In genomic region chr6:13485923-13486557, GRCh38 we compare ENCODE assay signal across 8 cellular contexts. TPM values are rescaled to one million over a fixed set of nuclear protein-coding genes. Genes with fewer than 3 reads are reported as not detected.
A peak's percentile ranks its signal among the peaks of the same experiment; 100 is the strongest.
DNase-seq lines count a peak whose midpoint lies in the region; ATAC-seq and TF ChIP-seq lines count a peak whose summit lies in the region.

No MANE protein-coding gene starts in this region.

- peaks cover 43% of the 10 kb centered on the region for H3K4me1 Mint-ChIP-seq in activated naive CD8-positive, alpha-beta T cell treated with anti-CD3 and anti-CD28 coated beads for 36 hours

- no peaks in the 10 kb centered on the region for H3K27me3 ChIP-seq in HCT116 (ENCODE audit: insufficient read depth, low read length)

- no peaks in the 10 kb centered on the region for H3K9me3 Mint-ChIP-seq in activated naive CD8-positive, alpha-beta T cell treated with anti-CD3 and anti-CD28 coated beads for 36 hours

- peaks cover 15% of the 10 kb centered on the region for H3K36me3 Mint-ChIP-seq in activated naive CD8-positive, alpha-beta T cell treated with anti-CD3 and anti-CD28 coated beads for 36 hours

- POLR2A ChIA-PET in HCT116 (lab: Charles Lee) = interaction anchor here (0.7 kb wide), 1 partner anchor 89 kb away, joined by 3 read pairs; no protein-coding TSS in a partner anchor
- POLR2A ChIA-PET in OCI-LY7 (lab: Charles Lee) = interaction anchor here (0.6 to 5.1 kb wide), 18 partner anchors 12 to 139 kb away, joined by 3 to 25 read pairs (median 5); no protein-coding TSS in a partner anchor

- intact Hi-C loops in HCT116 (cut with micrococcal nuclease) (loop anchor here (5.0 kb wide), 1 partner anchor 86 kb away; the partner anchor contains the start of gene SIRT5), OCI-LY7 (cut with micrococcal nuclease; ENCODE audit: unreplicated experiment) (loop anchor here (1.0 to 5.0 kb wide), 8 partner anchors 53 to 329 kb away; partner anchors contain the start of genes MCUR1 and NOL7), left cardiac atrium (cut with DNase I) (loop anchor here (2.0 to 10.0 kb wide), 5 partner anchors 49 to 149 kb away; partner anchors contain the start of gene SIRT5 (in 1 of the 2)), posterior cingulate gyrus (cut with DNase I) (loop anchor here (2.0 to 10.0 kb wide), 4 partner anchors 74 to 329 kb away; partner anchors contain the start of genes MCUR1 and RANBP9)

- H3K79me2 ChIP-seq in HCT116 (ENCODE audit: insufficient read depth, low read length) (no peaks in the 10 kb centered on the region; the same call in 1 of the 2 replicates), OCI-LY7 (ENCODE audit: insufficient read depth, low read depth, low read length) (peaks cover 48% of the 10 kb centered on the region)

- H3K4me3 ChIP-seq in HCT116 (replicated peaks in 1 of 2; ENCODE audit: low read depth in 1 of 2, low read length in 2 of 2) (peak overlapping the region; percentile 58 to 71), OCI-LY7 (ENCODE audit: low read depth, low read length, poor library complexity, severe bottlenecking) (peak overlapping the region; percentile 74)

- no peak for TF ChIP-seq CTCF in HCT116 (IDR thresholded peaks at IDR 0.05 in 2 of 3, conservative IDR thresholded peaks at IDR 0.05 in 1 of 3; ENCODE audit: borderline replicate concordance in 1 of 3, insufficient read depth in 1 of 3, low read depth in 2 of 3, low read length in 2 of 3)
- TF ChIP-seq CTCF in OCI-LY7 (conservative IDR thresholded peaks at IDR 0.05; ENCODE audit: low read length) = peak; percentile 66

- no TSS peak for BruUV-seq in HCT116 (replicated peaks; lab: Mats Ljungman, UMichigan)
- BruUV-seq in OCI-LY7 (replicated peaks; lab: Mats Ljungman, UMichigan) = no TSS peak

- no peaks in the 10 kb centered on the region for H4K20me1 ChIP-seq in HCT116 (ENCODE audit: insufficient read depth)
- H4K20me1 ChIP-seq in OCI-LY7 (ENCODE audit: insufficient read depth, low read length) = peaks cover 20% of the 10 kb centered on the region; the same call in 1 of the 2 replicates

- CTCF ChIA-PET in HCT116 (lab: Charles Lee) (interaction anchor here (1.8 kb wide), 1 partner anchor 89 kb away, joined by 8 read pairs; the partner anchor contains the start of gene SIRT5), OCI-LY7 (lab: Charles Lee; ENCODE audit: unreplicated experiment) (interaction anchor here (0.6 to 1.4 kb wide), 5 partner anchors 21 to 612 kb away, joined by 3 to 6 read pairs (median 3); no protein-coding TSS in a partner anchor)

- no peak for TF ChIP-seq POLR2A in HCT116 (IDR thresholded peaks at IDR 0.05; ENCODE audit: borderline replicate concordance, extremely low read depth, insufficient read depth, insufficient read length)

- H3K27ac ChIP-seq in HCT116 (ENCODE audit: low read depth, low read length) = no peak overlapping the region
- H3K27ac ChIP-seq in OCI-LY7 (ENCODE audit: low read depth, low read length, poor library complexity, severe bottlenecking) = peak overlapping the region; percentile 70

- H3K9me2 ChIP-seq in HCT116 (ENCODE audit: insufficient read depth) (no peaks in the 10 kb centered on the region), OCI-LY7 (ENCODE audit: insufficient read depth, low read length) (no peaks in the 10 kb centered on the region)

- ATAC-seq in HCT116 (no peak), left cardiac atrium (peak; percentile 5 to 7), GM19463 (IDR thresholded peaks at IDR 0.05; ENCODE audit: unreplicated experiment) (no peak), HG03095 (IDR thresholded peaks at IDR 0.05; ENCODE audit: unreplicated experiment) (no peak)

- H3K27ac Mint-ChIP-seq in activated naive CD8-positive, alpha-beta T cell treated with anti-CD3 and anti-CD28 coated beads for 36 hours = peak overlapping the region; percentile 84

- peaks cover 7 to 26% of the 10 kb centered on the region in 2 experiments; a peak in 3 of 4 replicates for H3K4me1 ChIP-seq in HCT116 (ENCODE audit: control insufficient read depth in 1 of 2, insufficient read depth in 2 of 2, low read length in 2 of 2)
- peaks cover 37% of the 10 kb centered on the region for H3K4me1 ChIP-seq in OCI-LY7 (ENCODE audit: insufficient read depth, low read length, poor library complexity, severe bottlenecking)

- no peaks in the 10 kb centered on the region for H3K36me3 ChIP-seq in HCT116 (ENCODE audit: control insufficient read depth in 1 of 2, insufficient read depth in 2 of 2, low read length in 2 of 2)
- H3K36me3 ChIP-seq in OCI-LY7 (ENCODE audit: insufficient read depth, low read length) = peaks cover 20% of the 10 kb centered on the region

- H2AFZ ChIP-seq in HCT116 (ENCODE audit: low read depth, low read length, poor library complexity, severe bottlenecking) (no peak overlapping the region), OCI-LY7 (ENCODE audit: low read length) (peak overlapping the region; percentile 43; the same call in 1 of the 2 replicates)

- DNase-seq in CD1c-positive myeloid dendritic cell (ENCODE audit: extremely low spot score) = peak; percentile 44
- no peak for DNase-seq in HCT116 (ENCODE audit: low read depth, low spot score)
- DNase-seq in OCI-LY7 (ENCODE audit: low spot score) = peak; percentile 90
- DNase-seq in activated naive CD8-positive, alpha-beta T cell treated with anti-CD3 and anti-CD28 coated beads for 36 hours = peak; percentile 33
- DNase-seq in left cardiac atrium = peak; percentile 37
- DNase-seq in posterior cingulate gyrus = peak in 6 of 10 donors; percentile 34 to 82 (median 44)

- RAD21 ChIA-PET in HCT116 (lab: Charles Lee; ENCODE audit: low non-redundant PET in 1 of 2, low total read pairs in 2 of 2, uncharacterized antibody in 2 of 2, unreplicated experiment in 2 of 2) = interaction anchor here in 1 of 2 experiments (0.6 kb wide), 1 partner anchor 278 kb away, joined by 3 read pairs; no protein-coding TSS in a partner anchor

- no peaks in the 10 kb centered on the region for H3K9me3 ChIP-seq in HCT116 (ENCODE audit: control insufficient read depth in 1 of 2, insufficient read depth in 1 of 2, low read depth in 1 of 2, low read length in 2 of 2)
- H3K9me3 ChIP-seq in OCI-LY7 (ENCODE audit: low read length) = no peaks in the 10 kb centered on the region

- peaks cover 7% of the 10 kb centered on the region for H3K27me3 Mint-ChIP-seq in activated naive CD8-positive, alpha-beta T cell treated with anti-CD3 and anti-CD28 coated beads for 36 hours

- H3K9ac ChIP-seq in HCT116 (ENCODE audit: low read length) = peak overlapping the region; percentile 63

- H3K4me2 ChIP-seq in HCT116 (ENCODE audit: low read length) (peak overlapping the region; percentile 98), OCI-LY7 (ENCODE audit: low read length) (peak overlapping the region; percentile 82)

- no peak for TF ChIP-seq RAD21 in HCT116 (IDR thresholded peaks at IDR 0.05; ENCODE audit: low read depth)

- peak overlapping the region; percentile 92 for H3K4me3 Mint-ChIP-seq in activated naive CD8-positive, alpha-beta T cell treated with anti-CD3 and anti-CD28 coated beads for 36 hours

TF ChIP-seq in HCT116, 20 proteins besides CTCF, POLR2A, EP300 and RAD21:
- no peak for TF ChIP-seq CEBPB (IDR thresholded peaks at IDR 0.05; ENCODE audit: low read depth)

RNA-seq across cellular contexts. Expression of gene GFOD1, which starts 1.4 kb away (rescaled TPM):
- total RNA-seq in HCT116 (2021; ENCODE audit: unreplicated experiment) (3.8 TPM), OCI-LY7 (2022) (34.4 and 35.0 TPM in 2 replicates), left cardiac atrium (10 to 100 TPM; 59.3 to 78.3 TPM)
- 1.6 and 2.2 TPM in 2 replicates for polyA plus RNA-seq in HCT116 (2012)
- 19.7 and 22.6 TPM in 2 replicates for total RNA-seq in OCI-LY7 (2014; rRNA removed; shearing (Covaris generic))
- total RNA-seq in activated naive CD8-positive, alpha-beta T cell treated with anti-CD3 and anti-CD28 coated beads for 36 hours = 10 to 100 TPM; 12.8 to 13.0 TPM

Comparison
In these comparisons a context has a peak if more than half of its experiments do, and no peak if none do; other contexts are left out.
1. ATAC-seq: peak in left cardiac atrium (2 of 2); none in HCT116 (single experiment), GM19463 (single experiment) and HG03095 (single experiment).